In genomic region chr2:74515271-74516069, GRCh38 we compare ENCODE assay signal across 1 cellular context.
TF ChIP-seq lines count a peak whose summit lies in the region.

No MANE protein-coding gene starts in this region.

TF ChIP-seq in WTC11, 78 proteins besides CTCF, POLR2A, EP300 and RAD21 (continued from another document):
- TF ChIP-seq E2F1 (CRISPR knock-in tag; IDR thresholded peaks at IDR 0.05): no peak
- no peak for TF ChIP-seq EMX1 (CRISPR knock-in tag; IDR thresholded peaks at IDR 0.05)
- no peak for TF ChIP-seq ZMAT4 (CRISPR knock-in tag; IDR thresholded peaks at IDR 0.05)
- TF ChIP-seq ZNF281 (CRISPR knock-in tag; IDR thresholded peaks at IDR 0.05): peak; percentile 55; the same call in 1 of the 2 replicates
- no peak for TF ChIP-seq AFF4 (CRISPR knock-in tag; IDR thresholded peaks at IDR 0.05; ENCODE audit: borderline replicate concordance)
- TF ChIP-seq ZNF425 (CRISPR knock-in tag; conservative IDR thresholded peaks at IDR 0.05): no peak
- peak; percentile 91 for TF ChIP-seq MLX (CRISPR knock-in tag; IDR thresholded peaks at IDR 0.05)
- no peak for TF ChIP-seq MXD4 (CRISPR knock-in tag; IDR thresholded peaks at IDR 0.05; ENCODE audit: borderline replicate concordance)
- TF ChIP-seq E2F5 (CRISPR knock-in tag; IDR thresholded peaks at IDR 0.05): no peak
- peak; percentile 42; the same call in 1 of the 2 replicates for TF ChIP-seq ZNF423 (CRISPR knock-in tag; IDR thresholded peaks at IDR 0.05)
- TF ChIP-seq ATF1 (CRISPR knock-in tag; IDR thresholded peaks at IDR 0.05): 0 out of 2 replicates have a peak, but pooled peaks have one; percentile 21
- TF ChIP-seq NR2C2 (CRISPR knock-in tag; IDR thresholded peaks at IDR 0.05): peak; percentile 1; the same call in 1 of the 2 replicates
- no peak for TF ChIP-seq IRF1 (CRISPR knock-in tag; IDR thresholded peaks at IDR 0.05)
- TF ChIP-seq ZNF671 (CRISPR knock-in tag; IDR thresholded peaks at IDR 0.05): no peak
- TF ChIP-seq ZBTB21 (CRISPR knock-in tag; IDR thresholded peaks at IDR 0.05; ENCODE audit: borderline replicate concordance): no peak
- TF ChIP-seq JUN (CRISPR knock-in tag; IDR thresholded peaks at IDR 0.05): no peak
- TF ChIP-seq SOX15 (CRISPR knock-in tag; IDR thresholded peaks at IDR 0.05): no peak
- TF ChIP-seq ZNF219 (CRISPR knock-in tag; IDR thresholded peaks at IDR 0.05; ENCODE audit: borderline replicate concordance): no peak
- no peak for TF ChIP-seq SMAD3 (CRISPR knock-in tag; IDR thresholded peaks at IDR 0.05; ENCODE audit: borderline replicate concordance)
- TF ChIP-seq KAT7 (CRISPR knock-in tag; IDR thresholded peaks at IDR 0.05; ENCODE audit: borderline replicate concordance): no peak
- no peak for TF ChIP-seq ZNF263 (CRISPR knock-in tag; IDR thresholded peaks at IDR 0.05; ENCODE audit: low read depth)
- peak; percentile 91 for TF ChIP-seq PRDM15 (CRISPR knock-in tag; IDR thresholded peaks at IDR 0.05)
- no peak for TF ChIP-seq FOXJ3 (CRISPR knock-in tag; IDR thresholded peaks at IDR 0.05; ENCODE audit: borderline replicate concordance)
- peak; percentile 43; the same call in 1 of the 2 replicates for TF ChIP-seq TEAD4 (CRISPR knock-in tag; IDR thresholded peaks at IDR 0.05)
- peak; percentile 47; the same call in 1 of the 2 replicates for TF ChIP-seq USF1 (CRISPR knock-in tag; IDR thresholded peaks at IDR 0.05)
